Comparison of ENCODE assay signal across 8 cellular contexts in genomic region chr7:101153969-101154692, GRCh38. TPM values are rescaled to one million over a fixed set of nuclear protein-coding genes. Genes with fewer than 3 reads are reported as not detected.
DNase-seq lines count a peak whose midpoint lies in the region; ATAC-seq and TF ChIP-seq lines count a peak whose summit lies in the region.

AP1S1 (plus strand) TSS chr7:101154476; CDS start chr7:101154515, 39 bp downstream.

- intact Hi-C loops in vagina (cut with DNase I) = no loop called here

- peak within 1 kb of the TSS; percentile 37 for H3K27ac ChIP-seq in vagina

- DNase-seq in NCI-H2029 treated with DMSO at 0.1 percent for 48 hours (lab: John Stamatoyannopoulos, UW) (peak; percentile 87), T1000 (lab: John Stamatoyannopoulos, UW) (peak; percentile 80), astrocyte of the cerebellum (ENCODE audit: low read depth) (peak; percentile 79), hepatic stellate cell (ENCODE audit: low spot score) (peak; percentile 98), renal cortical epithelial cell (ENCODE audit: low read depth) (peak; percentile 82), vagina (ENCODE audit: extremely low spot score in 2 of 2) (peak in 1 of 2 donors; percentile 90)

- peaks cover 0 to 12% of the 10 kb centered on the region in 2 donors for H3K36me3 ChIP-seq in vagina

- TF ChIP-seq POLR2A in GM15510 (IDR thresholded peaks at IDR 0.05; ENCODE audit: borderline replicate concordance, extremely low read depth, insufficient read length) (peak; percentile 52), vagina (IDR thresholded peaks at IDR 0.05) (peak in 1 of 2 donors; percentile 33)

- no peaks in the 10 kb centered on the region for H3K9me3 ChIP-seq in vagina

- peak within 1 kb of the TSS; percentile 82 for H3K4me3 ChIP-seq in astrocyte of the cerebellum (ENCODE audit: low read depth, low read length)
- H3K4me3 ChIP-seq in vagina = peak within 1 kb of the TSS; percentile 71 to 84

- peak; percentile 78 for ATAC-seq in HG02970 (IDR thresholded peaks at IDR 0.05; ENCODE audit: low FRiP score, unreplicated experiment)

- H3K4me1 ChIP-seq in vagina = peaks cover 15% of the 10 kb centered on the region

- in situ Hi-C loops in astrocyte of the cerebellum (cut with HindIII; ENCODE audit: low sequenced_read_pairs) = no loop called here

- H3K27me3 ChIP-seq in vagina = no peaks in the 10 kb centered on the region

- TF ChIP-seq CTCF in astrocyte of the cerebellum (IDR thresholded peaks at IDR 0.05; ENCODE audit: low read depth, low read length, missing control alignments) (no peak), vagina (IDR thresholded peaks at IDR 0.05) (no peak)

RNA-seq across cellular contexts. Expression of gene AP1S1, which starts in this region (rescaled TPM):
- total RNA-seq in renal cortical epithelial cell (137 and 326 TPM in 2 replicates), vagina (42.5 TPM)
